In genomic region chr1:72186733-72187307, GRCh38 we compare ENCODE assay signal across 9 cellular contexts.
DNase-seq lines count a peak whose midpoint lies in the region; ATAC-seq and TF ChIP-seq lines count a peak whose summit lies in the region.
"Had no signal": no experiment of that assay in that cellular context is flagged by ENCODE, and none has a peak within 500 bp of the region (broad histone marks: within the 10 kb centered on the region; RNA-seq: fewer than 3 reads in every experiment).

No MANE protein-coding gene starts in this region.

- TF ChIP-seq POLR2A in breast epithelium (IDR thresholded peaks at IDR 0.05) (no peak), tibial nerve (IDR thresholded peaks at IDR 0.05) (no peak)

- H3K4me3 ChIP-seq in breast epithelium (no peak overlapping the region), foreskin fibroblast (ENCODE audit: low read depth in 1 of 2, low read length in 2 of 2) (no peak overlapping the region), tibial nerve (no peak overlapping the region)

- no peak overlapping the region for H3K27ac ChIP-seq in breast epithelium
- no peak overlapping the region for H3K27ac ChIP-seq in tibial nerve

- CTCF ChIA-PET in MCF 10A (lab: Yijun Ruan, JAX) = interaction anchor here (0.5 to 2.2 kb wide), 8 partner anchors 27 to 1083 kb away, joined by 3 to 9 read pairs (median 3); no protein-coding TSS in a partner anchor

- H3K4me3 Mint-ChIP-seq in MCF 10A (ENCODE audit: unreplicated experiment) = no peak overlapping the region

- WGBS in tibial nerve, 2 donors = 98 to 100% methylated on average over 1 of the region's 1 CpG

- intact Hi-C loops in MCF 10A (cut with micrococcal nuclease) (loop anchor here (1.0 to 5.0 kb wide), 5 partner anchors 96 to 1490 kb away; partner anchors contain the start of gene NEGR1), breast epithelium (cut with DNase I; ENCODE audit: low total_unique reads) (no loop called here)

- no peaks in the 10 kb centered on the region for H3K9me3 Mint-ChIP-seq in MCF 10A (ENCODE audit: unreplicated experiment)

- ATAC-seq in HG03025 (IDR thresholded peaks at IDR 0.05; ENCODE audit: low FRiP score, unreplicated experiment) (no peak), HG02981 (IDR thresholded peaks at IDR 0.05; ENCODE audit: unreplicated experiment) (no peak), HG03354 (IDR thresholded peaks at IDR 0.05; ENCODE audit: poor library complexity, severe bottlenecking, unreplicated experiment) (no peak)

- no peak overlapping the region for H3K27ac Mint-ChIP-seq in MCF 10A (ENCODE audit: low read depth, unreplicated experiment)

- H3K4me1 Mint-ChIP-seq in MCF 10A (ENCODE audit: insufficient read depth, unreplicated experiment) = no peaks in the 10 kb centered on the region

- H3K9me3 ChIP-seq in breast epithelium (no peaks in the 10 kb centered on the region), tibial nerve (no peaks in the 10 kb centered on the region)

- TF ChIP-seq CTCF in MCF 10A (IDR thresholded peaks at IDR 0.05; ENCODE audit: unreplicated experiment) (peak; percentile 55), breast epithelium (IDR thresholded peaks at IDR 0.05) (no peak), foreskin fibroblast (IDR thresholded peaks at IDR 0.05; ENCODE audit: low read depth, low read length) (peak; percentile 66), tibial nerve (IDR thresholded peaks at IDR 0.05) (peak; percentile 33 to 42 (median 40))

- H3K36me3 ChIP-seq in breast epithelium (no peaks in the 10 kb centered on the region), tibial nerve (no peaks in the 10 kb centered on the region)

- no peaks in the 10 kb centered on the region for H3K27me3 Mint-ChIP-seq in MCF 10A (ENCODE audit: insufficient read depth, unreplicated experiment)

- no peak for TF ChIP-seq EP300 in tibial nerve (IDR thresholded peaks at IDR 0.05)

- DNase-seq in MCF 10A (ENCODE audit: unreplicated experiment) = peak; percentile 42
- DNase-seq in breast epithelium (ENCODE audit: low spot score in 2 of 2) = no peak
- peak; percentile 4 for DNase-seq in RPMI7951 (ENCODE audit: low read depth)
- peak; percentile 16 to 57 for DNase-seq in foreskin fibroblast
- no peak for DNase-seq in tibial nerve (ENCODE audit: low spot score in 2 of 2)
- DNase-seq: activated CD4-positive, alpha-beta T cell treated with anti-CD3 and anti-CD28 coated beads, Interleukin-2, amount 50 U/mL, for 48 hours had no signal

- no peaks in the 10 kb centered on the region for H3K27me3 ChIP-seq in breast epithelium
- no peaks in the 10 kb centered on the region for H3K27me3 ChIP-seq in tibial nerve

- POLR2A ChIA-PET in MCF 10A (lab: Yijun Ruan, JAX) = no interaction called here

- no TSS peak for BruUV-seq in MCF 10A (replicated peaks; lab: Mats Ljungman, UMichigan)

- H3K4me1 ChIP-seq in breast epithelium (no peaks in the 10 kb centered on the region), tibial nerve (peaks cover 0 to 44% (median 12%) of the 10 kb centered on the region in 4 donors)

- H3K36me3 Mint-ChIP-seq in MCF 10A (ENCODE audit: insufficient read depth, unreplicated experiment) = no peaks in the 10 kb centered on the region

Comparison
In these comparisons a context has a peak if more than half of its experiments do, and no peak if none do; other contexts are left out.
1. DNase-seq: peak in MCF 10A (single experiment), RPMI7951 (single experiment) and foreskin fibroblast (2 of 2); none in breast epithelium (0 of 2) and tibial nerve (0 of 2).
2. CTCF ChIP-seq: peak in MCF 10A (single experiment), foreskin fibroblast (single experiment) and tibial nerve (5 of 5); none in breast epithelium (0 of 3).